1 cellular context compared by ENCODE assay signal in genomic region chr6:22035690-22036089, GRCh38.
TF ChIP-seq lines count a peak whose summit lies in the region.

No MANE protein-coding gene starts in this region.

TF ChIP-seq in neural cell, 6 proteins besides CTCF, POLR2A, EP300 and RAD21 (continued from another document):
- TF ChIP-seq, protein P1, sequence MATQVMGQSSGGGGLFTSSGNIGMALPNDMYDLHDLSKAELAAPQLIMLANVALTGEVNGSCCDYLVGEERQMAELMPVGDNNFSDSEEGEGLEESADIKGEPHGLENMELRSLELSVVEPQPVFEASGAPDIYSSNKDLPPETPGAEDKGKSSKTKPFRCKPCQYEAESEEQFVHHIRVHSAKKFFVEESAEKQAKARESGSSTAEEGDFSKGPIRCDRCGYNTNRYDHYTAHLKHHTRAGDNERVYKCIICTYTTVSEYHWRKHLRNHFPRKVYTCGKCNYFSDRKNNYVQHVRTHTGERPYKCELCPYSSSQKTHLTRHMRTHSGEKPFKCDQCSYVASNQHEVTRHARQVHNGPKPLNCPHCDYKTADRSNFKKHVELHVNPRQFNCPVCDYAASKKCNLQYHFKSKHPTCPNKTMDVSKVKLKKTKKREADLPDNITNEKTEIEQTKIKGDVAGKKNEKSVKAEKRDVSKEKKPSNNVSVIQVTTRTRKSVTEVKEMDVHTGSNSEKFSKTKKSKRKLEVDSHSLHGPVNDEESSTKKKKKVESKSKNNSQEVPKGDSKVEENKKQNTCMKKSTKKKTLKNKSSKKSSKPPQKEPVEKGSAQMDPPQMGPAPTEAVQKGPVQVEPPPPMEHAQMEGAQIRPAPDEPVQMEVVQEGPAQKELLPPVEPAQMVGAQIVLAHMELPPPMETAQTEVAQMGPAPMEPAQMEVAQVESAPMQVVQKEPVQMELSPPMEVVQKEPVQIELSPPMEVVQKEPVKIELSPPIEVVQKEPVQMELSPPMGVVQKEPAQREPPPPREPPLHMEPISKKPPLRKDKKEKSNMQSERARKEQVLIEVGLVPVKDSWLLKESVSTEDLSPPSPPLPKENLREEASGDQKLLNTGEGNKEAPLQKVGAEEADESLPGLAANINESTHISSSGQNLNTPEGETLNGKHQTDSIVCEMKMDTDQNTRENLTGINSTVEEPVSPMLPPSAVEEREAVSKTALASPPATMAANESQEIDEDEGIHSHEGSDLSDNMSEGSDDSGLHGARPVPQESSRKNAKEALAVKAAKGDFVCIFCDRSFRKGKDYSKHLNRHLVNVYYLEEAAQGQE (IDR thresholded peaks at IDR 0.05; ENCODE audit: borderline replicate concordance) = no peak
- no peak for TF ChIP-seq TAF1 (IDR thresholded peaks at IDR 0.05; ENCODE audit: low read depth)
TF ChIP-seq in neural cell: peak in this region for 0.
